13 cellular contexts compared by ENCODE assay signal in the genomic region with DNA sequence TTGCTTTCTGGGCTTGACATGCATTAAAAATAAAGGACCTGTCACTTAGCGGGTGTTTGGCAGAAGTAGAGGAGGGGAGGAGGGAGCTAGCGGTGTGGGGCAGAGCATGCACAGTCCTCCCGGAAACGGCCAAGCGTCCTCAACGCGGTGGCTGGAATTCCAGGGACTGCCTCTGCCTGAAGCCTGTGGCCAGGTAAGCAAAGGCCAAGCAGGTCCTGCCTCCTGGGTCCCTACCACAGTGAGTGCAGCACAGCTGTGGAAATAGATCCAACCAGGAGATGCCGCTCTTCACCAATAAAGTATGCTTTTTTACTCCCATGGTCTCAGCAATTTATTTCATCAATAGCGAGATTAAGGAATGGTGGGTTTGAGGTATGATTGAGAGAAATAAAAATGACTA.
DNase-seq lines count a peak whose midpoint lies in the region; ATAC-seq and TF ChIP-seq lines count a peak whose summit lies in the region.
"Had no signal": no experiment of that assay in that cellular context is flagged by ENCODE, and none has a peak within 500 bp of the region (broad histone marks: within the 10 kb centered on the region; RNA-seq: fewer than 3 reads in every experiment).

No MANE protein-coding gene starts in this region.

- no peak for ATAC-seq in HG03354 (IDR thresholded peaks at IDR 0.05; ENCODE audit: poor library complexity, severe bottlenecking, unreplicated experiment)
- ATAC-seq in activated CD8-positive, alpha-beta T cell treated with anti-CD3 and anti-CD28 coated beads, Interleukin-2, amount 10 ng/mL, durations not matched to agents 7 days and 5 days = no peak
- ATAC-seq: activated naive CD4-positive, alpha-beta T cell treated with anti-CD3 and anti-CD28 coated beads, Interleukin-2, amount 50 U/mL, for 72 hours; gastroesophageal sphincter had no signal

- DNase-seq in ELF-1 (ENCODE audit: low read depth, low spot score) = peak; percentile 71
- DNase-seq in ecto neural progenitor cell (ENCODE audit: low spot score) = peak; percentile 54
- DNase-seq in osteocyte (ENCODE audit: extremely low spot score, unreplicated experiment) = peak; percentile 51
- no peak for DNase-seq in NCI-H226
- DNase-seq in NCI-H128 (lab: John Stamatoyannopoulos, UW; ENCODE audit: unreplicated experiment) = no peak
- DNase-seq in activated CD8-positive, alpha-beta T cell treated with anti-CD3 and anti-CD28 coated beads, Interleukin-2, amount 10 ng/mL, durations not matched to agents 7 days and 5 days = no peak
- DNase-seq: C1 segment of cervical spinal cord, MV-4-11, NCI-H2171 treated with DMSO at 0.1 percent for 48 hours had no signal

- peaks cover 8% of the 10 kb centered on the region for H3K4me1 Mint-ChIP-seq in osteocyte (ENCODE audit: unreplicated experiment)
- no peaks in the 10 kb centered on the region for H3K4me1 Mint-ChIP-seq in activated CD8-positive, alpha-beta T cell treated with anti-CD3 and anti-CD28 coated beads, Interleukin-2, amount 10 ng/mL, durations not matched to agents 7 days and 5 days (ENCODE audit: low read depth)

- TF ChIP-seq CTCF in LNCAP (IDR thresholded peaks at IDR 0.05) (peak; percentile 32; the same call in 1 of the 2 replicates), osteocyte (IDR thresholded peaks at IDR 0.05) (no peak)

- POLR2A ChIA-PET in activated CD8-positive, alpha-beta T cell treated with anti-CD3 and anti-CD28 coated beads, Interleukin-2, amount 10 ng/mL, durations not matched to agents 7 days and 5 days (lab: Charles Lee) = no interaction called here

- H3K4me3 Mint-ChIP-seq in osteocyte (ENCODE audit: unreplicated experiment) = no peak overlapping the region
- no peak overlapping the region for H3K4me3 Mint-ChIP-seq in activated CD8-positive, alpha-beta T cell treated with anti-CD3 and anti-CD28 coated beads, Interleukin-2, amount 10 ng/mL, durations not matched to agents 7 days and 5 days

- peaks cover 3% of the 10 kb centered on the region for H3K9me3 Mint-ChIP-seq in osteocyte (ENCODE audit: unreplicated experiment)
- no peaks in the 10 kb centered on the region for H3K9me3 Mint-ChIP-seq in activated CD8-positive, alpha-beta T cell treated with anti-CD3 and anti-CD28 coated beads, Interleukin-2, amount 10 ng/mL, durations not matched to agents 7 days and 5 days (ENCODE audit: insufficient read depth)

- CTCF ChIA-PET in activated CD8-positive, alpha-beta T cell treated with anti-CD3 and anti-CD28 coated beads, Interleukin-2, amount 10 ng/mL, durations not matched to agents 7 days and 5 days (lab: Charles Lee) = interaction anchor here (1.3 kb wide), 1 partner anchor 11 kb away, joined by 3 read pairs; no protein-coding TSS in a partner anchor

- H3K27me3 Mint-ChIP-seq in osteocyte (ENCODE audit: unreplicated experiment) = peaks cover 22% of the 10 kb centered on the region
- H3K27me3 Mint-ChIP-seq in activated CD8-positive, alpha-beta T cell treated with anti-CD3 and anti-CD28 coated beads, Interleukin-2, amount 10 ng/mL, durations not matched to agents 7 days and 5 days (ENCODE audit: low read depth) = peaks cover 31% of the 10 kb centered on the region

- no peak overlapping the region for H3K27ac Mint-ChIP-seq in osteocyte (ENCODE audit: unreplicated experiment)
- H3K27ac Mint-ChIP-seq in activated CD8-positive, alpha-beta T cell treated with anti-CD3 and anti-CD28 coated beads, Interleukin-2, amount 10 ng/mL, durations not matched to agents 7 days and 5 days = no peak overlapping the region
- H3K27ac Mint-ChIP-seq: activated naive CD4-positive, alpha-beta T cell treated with anti-CD3 and anti-CD28 coated beads, Interleukin-2, amount 50 U/mL, for 72 hours had no signal

- peaks cover 5% of the 10 kb centered on the region for H3K36me3 Mint-ChIP-seq in osteocyte (ENCODE audit: unreplicated experiment)
- no peaks in the 10 kb centered on the region for H3K36me3 Mint-ChIP-seq in activated CD8-positive, alpha-beta T cell treated with anti-CD3 and anti-CD28 coated beads, Interleukin-2, amount 10 ng/mL, durations not matched to agents 7 days and 5 days (ENCODE audit: low read depth)
- H3K36me3 Mint-ChIP-seq: activated naive CD4-positive, alpha-beta T cell treated with anti-CD3 and anti-CD28 coated beads, Interleukin-2, amount 50 U/mL, for 72 hours had no signal

Comparison
In these comparisons a context has a peak if more than half of its experiments do, and no peak if none do; other contexts are left out.
1. DNase-seq: peak in ELF-1 (single experiment), ecto neural progenitor cell (single experiment) and osteocyte (single experiment); none in NCI-H226 (single experiment), NCI-H128 (single experiment) and activated CD8-positive, alpha-beta T cell treated with anti-CD3 and anti-CD28 coated beads, Interleukin-2, amount 10 ng/mL, durations not matched to agents 7 days and 5 days (single experiment).